In genomic region chr2:148048475-148049221, GRCh38 we compare ENCODE assay signal across 9 cellular contexts. TPM values are rescaled to one million over a fixed set of nuclear protein-coding genes. Genes with fewer than 3 reads are reported as not detected.
A peak's percentile ranks its signal among the peaks of the same experiment; 100 is the strongest.
DNase-seq lines count a peak whose midpoint lies in the region; ATAC-seq and TF ChIP-seq lines count a peak whose summit lies in the region.
"Had no signal": no experiment of that assay in that cellular context is flagged by ENCODE, and none has a peak within 500 bp of the region (broad histone marks: within the 10 kb centered on the region; RNA-seq: fewer than 3 reads in every experiment).

No MANE protein-coding gene starts in this region.

- H3K27ac Mint-ChIP-seq in IgD-negative memory B cell, result peak overlapping the region in 1 of 3 donors; percentile 71
- peak overlapping the region; percentile 58 for H3K27ac Mint-ChIP-seq in memory B cell

- H3K27me3 ChIP-seq in GM23248 (replicated peaks; ENCODE audit: insufficient read depth), result no peaks in the 10 kb centered on the region
- no peaks in the 10 kb centered on the region for H3K27me3 ChIP-seq in right cardiac atrium (ENCODE audit: control insufficient read depth, insufficient read depth)

- TF ChIP-seq CTCF in mucosa of descending colon (IDR thresholded peaks at IDR 0.05) (no peak), omental fat pad (IDR thresholded peaks at IDR 0.05) (no peak)

- peaks cover 2 to 6% (median 2%) of the 10 kb centered on the region in 3 donors for H3K9me3 Mint-ChIP-seq in IgD-negative memory B cell
- peaks cover 2% of the 10 kb centered on the region for H3K9me3 Mint-ChIP-seq in memory B cell

- peaks cover 23 to 42% (median 42%) of the 10 kb centered on the region in 3 donors for H3K4me1 Mint-ChIP-seq in IgD-negative memory B cell
- H3K4me1 Mint-ChIP-seq in memory B cell, result peaks cover 37% of the 10 kb centered on the region

- WGBS in GM23248 (ENCODE audit: low coverage in 1 of 2, low lambda C conversion rate in 2 of 2, missing lambda C conversion rate in 2 of 2), 2 experiments, result 94 to 100% methylated on average over 1 of the region's 1 CpG
- WGBS in right cardiac atrium, result 85% methylated on average over 1 of the region's 1 CpG

- H3K4me3 ChIP-seq in GM23248 (no peak overlapping the region), right cardiac atrium (ENCODE audit: low read length) (no peak overlapping the region), mucosa of descending colon (no peak overlapping the region)
- H3K4me3 ChIP-seq: coronary artery had no signal

- no peaks in the 10 kb centered on the region for H3K9me2 ChIP-seq in GM23248 (ENCODE audit: insufficient read depth)

- H2AFZ ChIP-seq in GM23248, result no peak overlapping the region

- H3K36me3 Mint-ChIP-seq in IgD-negative memory B cell, result peaks cover 2% of the 10 kb centered on the region
- H3K36me3 Mint-ChIP-seq in memory B cell, result peaks cover 5% of the 10 kb centered on the region

- in situ Hi-C loops in GM23248 (cut with MboI), result no loop called here

- no peak overlapping the region for H3K27ac ChIP-seq in GM23248
- H3K27ac ChIP-seq in right cardiac atrium (ENCODE audit: low read length), result no peak overlapping the region
- H3K27ac ChIP-seq: coronary artery had no signal

- H3K4me1 ChIP-seq in GM23248 (ENCODE audit: insufficient read depth) (no peaks in the 10 kb centered on the region), right cardiac atrium (ENCODE audit: control insufficient read depth, insufficient read depth, low read length) (no peaks in the 10 kb centered on the region), mucosa of descending colon (ENCODE audit: low read depth) (no peaks in the 10 kb centered on the region)

- intact Hi-C loops in right cardiac atrium (cut with DNase I) (no loop called here), mucosa of descending colon (cut with DNase I, micrococcal nuclease) (no loop called here)

- no peaks in the 10 kb centered on the region for H3K36me3 ChIP-seq in GM23248 (ENCODE audit: low read depth)
- no peaks in the 10 kb centered on the region for H3K36me3 ChIP-seq in mucosa of descending colon (ENCODE audit: low read depth)

- no peaks in the 10 kb centered on the region for H3K27me3 Mint-ChIP-seq in IgD-negative memory B cell
- H3K27me3 Mint-ChIP-seq in memory B cell, result no peaks in the 10 kb centered on the region

- no peaks in the 10 kb centered on the region for H4K20me1 ChIP-seq in GM23248 (ENCODE audit: insufficient read depth)

- H3K9me3 ChIP-seq in GM23248 (ENCODE audit: low read depth) (no peaks in the 10 kb centered on the region), right cardiac atrium (ENCODE audit: control insufficient read depth, low read length) (no peaks in the 10 kb centered on the region), mucosa of descending colon (no peaks in the 10 kb centered on the region)

- peaks cover 59% of the 10 kb centered on the region for H3K79me2 ChIP-seq in GM23248 (ENCODE audit: insufficient read depth)

- H3K4me2 ChIP-seq in GM23248 (ENCODE audit: unreplicated experiment), result no peak overlapping the region

- H3K9ac ChIP-seq in GM23248, result no peak overlapping the region

- peaks cover 10% of the 10 kb centered on the region; the same call in 1 of the 2 replicates for H3F3A ChIP-seq in GM23248 (ENCODE audit: insufficient read depth)

- peak; percentile 47 for ATAC-seq in GM18520 (IDR thresholded peaks at IDR 0.05; ENCODE audit: unreplicated experiment)
- ATAC-seq in memory B cell (ENCODE audit: low read depth), result peak; percentile 62
- no peak for ATAC-seq in right cardiac atrium
- ATAC-seq in mucosa of descending colon, result no peak
- no peak for ATAC-seq in omental fat pad (ENCODE audit: low FRiP score)

- H3K4me3 Mint-ChIP-seq in IgD-negative memory B cell, result peak overlapping the region in 3 of 4 donors; percentile 49 to 81 (median 67)
- H3K4me3 Mint-ChIP-seq in memory B cell, result peak overlapping the region; percentile 56

- DNase-seq in GM23248 (peak; percentile 45), memory B cell (ENCODE audit: low spot score in 2 of 2) (no peak), right cardiac atrium (no peak), mucosa of descending colon (no peak), omental fat pad (ENCODE audit: low spot score) (no peak), SW480 (ENCODE audit: low spot score) (no peak)

RNA-seq across cellular contexts. Expression of gene MBD5, which starts 27.8 kb away (rescaled TPM):
- 12.1 and 22.4 TPM in 2 replicates for total RNA-seq in GM23248 (2014; rRNA removed; shearing (Covaris generic))
- polyA plus RNA-seq in GM23248 (2016; fragmentation: Nextera tagmentation; extraction: Ambion mirVana) (22.5 and 23.4 TPM in 2 replicates), IgD-negative memory B cell (6.8 TPM), right cardiac atrium (5.6 TPM)
- total RNA-seq in right cardiac atrium (10 to 100 TPM; 29.8 to 37.0 (median 34.6) TPM), mucosa of descending colon (10 to 100 TPM; 31.8 to 69.8 (median 43.8) TPM), omental fat pad (10 to 100 TPM; 15.4 to 43.0 (median 18.4) TPM)

RNA-seq across cellular contexts. Expression of gene ORC4, which starts 28.1 kb away (rescaled TPM):
- 39.5 and 51.4 TPM in 2 replicates for total RNA-seq in GM23248 (2014; rRNA removed; shearing (Covaris generic))
- polyA plus RNA-seq in GM23248 (2016; fragmentation: Nextera tagmentation; extraction: Ambion mirVana) (39.1 and 42.7 TPM in 2 replicates), IgD-negative memory B cell (42.7 TPM), right cardiac atrium (13.9 TPM)
- total RNA-seq in right cardiac atrium (10 to 100 TPM; 36.7 to 55.2 (median 45.8) TPM), mucosa of descending colon (10 to 100 TPM; 33.3 to 49.9 (median 41.6) TPM), omental fat pad (10 to 100 TPM; 30.1 to 54.5 (median 37.3) TPM)

Comparison
In these comparisons a context has a peak if more than half of its experiments do, and no peak if none do; other contexts are left out.
1. ATAC-seq: peak in GM18520 (single experiment) and memory B cell (single experiment); none in right cardiac atrium (0 of 2), mucosa of descending colon (single experiment) and omental fat pad (single experiment).